12 cellular contexts compared by ENCODE assay signal in genomic region chr1:31627930-31628421, GRCh38. TPM values are rescaled to one million over a fixed set of nuclear protein-coding genes. Genes with fewer than 3 reads are reported as not detected.
DNase-seq lines count a peak whose midpoint lies in the region; ATAC-seq and TF ChIP-seq lines count a peak whose summit lies in the region.
"Had no signal": no experiment of that assay in that cellular context is flagged by ENCODE, and none has a peak within 500 bp of the region (broad histone marks: within the 10 kb centered on the region; RNA-seq: fewer than 3 reads in every experiment).

No MANE protein-coding gene starts in this region.

- H3K27me3 ChIP-seq in lower lobe of right lung (ENCODE audit: low read depth) (no peaks in the 10 kb centered on the region), suprapubic skin (no peaks in the 10 kb centered on the region)

- H3K36me3 ChIP-seq in lower lobe of right lung, result peaks cover 57% of the 10 kb centered on the region
- peaks cover 50% of the 10 kb centered on the region for H3K36me3 ChIP-seq in suprapubic skin

- no peak for TF ChIP-seq POLR2A in suprapubic skin (IDR thresholded peaks at IDR 0.05)

- TF ChIP-seq CTCF in lower lobe of right lung (IDR thresholded peaks at IDR 0.05) (no peak), suprapubic skin (IDR thresholded peaks at IDR 0.05) (no peak)

- peak overlapping the region; percentile 31 for H3K27ac ChIP-seq in caudate nucleus (ENCODE audit: low read depth, low read length)
- peak overlapping the region; percentile 80 for H3K27ac ChIP-seq in lower lobe of right lung
- H3K27ac ChIP-seq in suprapubic skin, result peak overlapping the region; percentile 65

- H3K4me3 ChIP-seq in lower lobe of right lung, result no peak overlapping the region
- no peak overlapping the region for H3K4me3 ChIP-seq in suprapubic skin

- WGBS in suprapubic skin, result 45% methylated on average over 8 of the region's 9 CpGs

- no peak for TF ChIP-seq EP300 in suprapubic skin (IDR thresholded peaks at IDR 0.05)

- ATAC-seq in lower lobe of right lung, result peak; percentile 90 to 93
- no peak for ATAC-seq in GM21825 (IDR thresholded peaks at IDR 0.05; ENCODE audit: unreplicated experiment)

- no peaks in the 10 kb centered on the region for H3K9me3 ChIP-seq in lower lobe of right lung
- H3K9me3 ChIP-seq in suprapubic skin, result no peaks in the 10 kb centered on the region

- intact Hi-C loops in lower lobe of right lung (cut with DNase I), result no loop called here

- H3K4me1 ChIP-seq in lower lobe of right lung (peaks cover 42% of the 10 kb centered on the region), suprapubic skin (peaks cover 25% of the 10 kb centered on the region)

- DNase-seq in NCI-H2029 treated with DMSO at 0.1 percent for 48 hours (lab: John Stamatoyannopoulos, UW) (peak; percentile 29), caudate nucleus (lab: John Stamatoyannopoulos, UW) (peak in 20 of 61 donors; percentile 14 to 77 (median 30)), lower lobe of right lung (peak; percentile 90), suprapubic skin (ENCODE audit: low spot score in 2 of 2) (no peak), COLO829 (ENCODE audit: low spot score) (no peak), epidermal melanocyte (ENCODE audit: insufficient read length, low spot score) (no peak), retina (no peak)
- DNase-seq: effector memory CD4-positive, alpha-beta T cell; NCI-H146; occipital lobe had no signal

RNA-seq across cellular contexts. Expression of gene HCRTR1, which starts 10.5 kb away (rescaled TPM):
- not detected for total RNA-seq in lower lobe of right lung
- not detected for total RNA-seq in suprapubic skin
- total RNA-seq: activated T-helper 2 cell treated with anti-CD3 and anti-CD28 coated beads, Interferon-gamma antibody, Interleukin-2, Interleukin-4, amounts not matched to agents 10 μg/mL and 5 μg/mL and 100 μg/mL, durations not matched to agents 14 hours and 24 hours and 36 hours had no signal

RNA-seq across cellular contexts. Expression of gene PEF1, which starts 16.7 kb away (rescaled TPM):
- total RNA-seq in lower lobe of right lung, result 61.6 TPM
- 100 to 1,000 TPM in 3 of 4 donors, 10 to 100 TPM in 1; 97.9 to 117 (median 103) TPM for total RNA-seq in suprapubic skin

RNA-seq across cellular contexts. Expression of gene TINAGL1, which starts 51.7 kb away (rescaled TPM):
- total RNA-seq in lower lobe of right lung (64.5 TPM), suprapubic skin (10 to 100 TPM; 40.1 to 78.5 (median 64.0) TPM)
- total RNA-seq: activated T-helper 2 cell treated with anti-CD3 and anti-CD28 coated beads, Interferon-gamma antibody, Interleukin-2, Interleukin-4, amounts not matched to agents 10 μg/mL and 5 μg/mL and 100 μg/mL, durations not matched to agents 14 hours and 24 hours and 36 hours had no signal

Comparison
In these comparisons a context has a peak if more than half of its experiments do, and no peak if none do; other contexts are left out.
1. DNase-seq: peak in NCI-H2029 treated with DMSO at 0.1 percent for 48 hours (single experiment) and lower lobe of right lung (single experiment); none in suprapubic skin (0 of 2), COLO829 (single experiment), epidermal melanocyte (single experiment) and retina (single experiment).
2. Peak in every context shown above with its lines, with median percentiles within 50 percentile points of each other: H3K27ac ChIP-seq.